16 cellular contexts compared by ENCODE assay signal in the genomic region with DNA sequence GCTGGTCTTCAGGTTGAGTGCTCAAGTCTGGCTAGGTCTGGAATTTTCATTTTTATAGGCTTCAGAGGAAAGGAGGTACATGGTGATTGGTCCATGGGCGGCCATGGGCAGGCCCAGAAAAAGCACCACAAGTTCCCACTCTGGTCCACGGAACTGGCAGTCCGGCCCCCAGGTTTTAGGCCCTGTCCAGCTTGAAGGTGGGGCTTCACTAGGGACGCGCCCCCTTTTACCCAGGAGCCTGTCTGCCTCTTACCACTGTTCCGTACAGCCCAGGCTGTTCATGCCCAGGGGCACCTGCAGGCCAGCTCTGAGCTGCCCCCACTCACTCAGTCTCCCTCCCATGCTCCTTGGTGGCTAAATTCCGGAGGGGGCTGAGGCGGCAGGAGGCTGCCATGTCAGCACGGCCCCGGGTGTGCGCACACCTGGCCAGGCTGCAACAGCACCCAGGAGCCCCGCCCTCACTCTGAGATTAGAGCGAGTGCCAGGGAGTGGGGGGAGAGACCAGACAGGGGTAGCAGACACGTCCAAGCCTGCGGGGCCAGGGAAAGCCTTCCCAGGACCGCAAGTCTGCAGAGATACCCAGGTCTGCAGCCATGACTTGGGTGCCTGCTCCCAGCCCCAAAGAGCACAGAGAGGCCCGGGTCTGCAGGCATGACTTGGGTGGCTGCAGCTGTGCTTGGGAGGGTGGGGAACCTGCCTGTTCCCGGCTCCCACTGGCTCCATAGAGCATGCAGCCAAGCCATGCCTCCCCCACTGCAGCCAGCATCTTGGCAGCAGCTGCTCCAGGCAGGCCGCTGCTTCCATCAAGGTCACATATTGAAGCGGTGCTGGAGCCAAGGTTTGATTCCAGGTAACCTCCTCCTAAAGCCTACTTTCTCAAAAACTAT.
DNase-seq lines count a peak whose midpoint lies in the region; ATAC-seq and TF ChIP-seq lines count a peak whose summit lies in the region.
"Had no signal": no experiment of that assay in that cellular context is flagged by ENCODE, and none has a peak within 500 bp of the region (broad histone marks: within the 10 kb centered on the region; RNA-seq: fewer than 3 reads in every experiment).

No MANE protein-coding gene starts in this region.

- H3K9me3 Mint-ChIP-seq in chondrocyte (ENCODE audit: low read depth): no peaks in the 10 kb centered on the region
- H3K9me3 Mint-ChIP-seq in activated CD8-positive, alpha-beta memory T cell treated with anti-CD3 and anti-CD28 coated beads, Interleukin-2, amount 10 ng/mL, durations not matched to agents 7 days and 5 days (ENCODE audit: low read depth): no peaks in the 10 kb centered on the region

- H3K9me3 ChIP-seq in heart left ventricle: no peaks in the 10 kb centered on the region
- H3K9me3 ChIP-seq in left ventricle myocardium inferior (replicated peaks): no peaks in the 10 kb centered on the region
- H3K9me3 ChIP-seq in osteoblast (ENCODE audit: low read depth, low read length): no peaks in the 10 kb centered on the region

- no peak overlapping the region for H3K4me2 ChIP-seq in osteoblast (ENCODE audit: insufficient read depth, low read length)

- H3K36me3 Mint-ChIP-seq in chondrocyte (ENCODE audit: low read depth): no peaks in the 10 kb centered on the region
- no peaks in the 10 kb centered on the region for H3K36me3 Mint-ChIP-seq in activated CD8-positive, alpha-beta memory T cell treated with anti-CD3 and anti-CD28 coated beads, Interleukin-2, amount 10 ng/mL, durations not matched to agents 7 days and 5 days

- peak; percentile 46 to 81 (median 79) for ATAC-seq in heart left ventricle
- ATAC-seq in activated CD8-positive, alpha-beta memory T cell treated with anti-CD3 and anti-CD28 coated beads, Interleukin-2, amount 10 ng/mL, durations not matched to agents 7 days and 5 days: no peak

- intact Hi-C loops in heart left ventricle (cut with DNase I): loop anchor here in 1 of 10 donors (10.0 kb wide), 1 partner anchor 888 kb away; no protein-coding TSS in a partner anchor
- intact Hi-C loops in left ventricle myocardium inferior (cut with micrococcal nuclease): no loop called here

- DNase-seq in heart left ventricle (peak in 4 of 5 donors; percentile 16 to 44 (median 40)), left ventricle myocardium inferior (no peak), chondrocyte (ENCODE audit: low spot score) (peak; percentile 81), osteoblast (ENCODE audit: insufficient read length, low spot score, missing footprints) (peak; percentile 18), NCI-H1092 (lab: John Stamatoyannopoulos, UW) (no peak)
- DNase-seq in activated CD8-positive, alpha-beta memory T cell treated with anti-CD3 and anti-CD28 coated beads, Interleukin-2, amount 10 ng/mL, durations not matched to agents 7 days and 5 days: no peak
- DNase-seq in activated CD8-positive, alpha-beta memory T cell treated with anti-CD3 and anti-CD28 coated beads, Interleukin-2, amount 50 U/mL, for 4 hours: no peak
- DNase-seq: AML-193; COR-L47; DMS53; NCI-H1048; NCI-H146; NCI-H2081; NK-92 treated with Interleukin-12 subunit alpha and Interleukin-12 subunit beta, amount 100 ng/mL, for 24 hours; OCI-M1 had no signal

- 66 to 76% (median 74%) methylated on average over 10 to 20 of the region's 20 CpGs for WGBS in heart left ventricle, 4 donors

- H3K4me3 ChIP-seq in heart left ventricle (no peak overlapping the region), left ventricle myocardium inferior (no peak overlapping the region), osteoblast (ENCODE audit: insufficient read depth, low read length) (no peak overlapping the region)
- H3K4me3 ChIP-seq: SJSA1 had no signal

- H3K79me2 ChIP-seq in osteoblast (ENCODE audit: insufficient read depth, low read length): no peaks in the 10 kb centered on the region

- H3K27ac Mint-ChIP-seq in chondrocyte (ENCODE audit: unreplicated experiment): no peak overlapping the region
- H3K27ac Mint-ChIP-seq in activated CD8-positive, alpha-beta memory T cell treated with anti-CD3 and anti-CD28 coated beads, Interleukin-2, amount 10 ng/mL, durations not matched to agents 7 days and 5 days: no peak overlapping the region

- H2AFZ ChIP-seq in osteoblast (ENCODE audit: low read length): no peak overlapping the region

- H3K27me3 ChIP-seq in heart left ventricle (no peaks in the 10 kb centered on the region), left ventricle myocardium inferior (ENCODE audit: low read depth) (no peaks in the 10 kb centered on the region), osteoblast (ENCODE audit: insufficient read depth, low read length) (no peaks in the 10 kb centered on the region)
- H3K27me3 ChIP-seq: SJSA1 had no signal

- peaks cover 0 to 10% (median 0%) of the 10 kb centered on the region in 12 donors for H3K4me1 ChIP-seq in heart left ventricle
- peaks cover 12% of the 10 kb centered on the region for H3K4me1 ChIP-seq in left ventricle myocardium inferior
- H3K4me1 ChIP-seq in osteoblast (ENCODE audit: insufficient read depth, low read length): no peaks in the 10 kb centered on the region
- H3K4me1 ChIP-seq: SJSA1 had no signal

- H3K27me3 Mint-ChIP-seq in chondrocyte (ENCODE audit: low read depth): peaks cover 2% of the 10 kb centered on the region
- no peaks in the 10 kb centered on the region for H3K27me3 Mint-ChIP-seq in activated CD8-positive, alpha-beta memory T cell treated with anti-CD3 and anti-CD28 coated beads, Interleukin-2, amount 10 ng/mL, durations not matched to agents 7 days and 5 days

- no peak overlapping the region for H3K4me3 Mint-ChIP-seq in chondrocyte (ENCODE audit: unreplicated experiment)
- no peak overlapping the region for H3K4me3 Mint-ChIP-seq in activated CD8-positive, alpha-beta memory T cell treated with anti-CD3 and anti-CD28 coated beads, Interleukin-2, amount 10 ng/mL, durations not matched to agents 7 days and 5 days

- H3K27ac ChIP-seq in heart left ventricle (no peak overlapping the region), left ventricle myocardium inferior (replicated peaks) (no peak overlapping the region), osteoblast (ENCODE audit: low read depth, low read length) (no peak overlapping the region)
- H3K27ac ChIP-seq: SJSA1 had no signal

- H3K36me3 ChIP-seq in heart left ventricle (no peaks in the 10 kb centered on the region), left ventricle myocardium inferior (no peaks in the 10 kb centered on the region), osteoblast (ENCODE audit: insufficient read depth, low read length) (no peaks in the 10 kb centered on the region)
- H3K36me3 ChIP-seq: SJSA1 had no signal

- H3K4me1 Mint-ChIP-seq in chondrocyte (ENCODE audit: low read depth): no peaks in the 10 kb centered on the region
- H3K4me1 Mint-ChIP-seq in activated CD8-positive, alpha-beta memory T cell treated with anti-CD3 and anti-CD28 coated beads, Interleukin-2, amount 10 ng/mL, durations not matched to agents 7 days and 5 days: no peaks in the 10 kb centered on the region

- TF ChIP-seq POLR2A in heart left ventricle (IDR thresholded peaks at IDR 0.05): no peak

- CTCF ChIA-PET in activated CD8-positive, alpha-beta memory T cell treated with anti-CD3 and anti-CD28 coated beads, Interleukin-2, amount 10 ng/mL, durations not matched to agents 7 days and 5 days (lab: Charles Lee): no interaction called here

- TF ChIP-seq CTCF in heart left ventricle (IDR thresholded peaks at IDR 0.05): no peak
- TF ChIP-seq CTCF in left ventricle myocardium inferior (IDR thresholded peaks at IDR 0.05; ENCODE audit: borderline replicate concordance): no peak
- TF ChIP-seq CTCF in chondrocyte (IDR thresholded peaks at IDR 0.05): no peak
- no peak for TF ChIP-seq CTCF in osteoblast (IDR thresholded peaks at IDR 0.05; ENCODE audit: extremely low read depth, low read depth, low read length)

- no peaks in the 10 kb centered on the region for H4K20me1 ChIP-seq in osteoblast (ENCODE audit: insufficient read depth, low read length)

Comparison
In these comparisons a context has a peak if more than half of its experiments do, and no peak if none do; other contexts are left out.
1. DNase-seq: peak in heart left ventricle (4 of 5), chondrocyte (single experiment) and osteoblast (single experiment); none in left ventricle myocardium inferior (single experiment), activated CD8-positive, alpha-beta memory T cell treated with anti-CD3 and anti-CD28 coated beads, Interleukin-2, amount 10 ng/mL, durations not matched to agents 7 days and 5 days (single experiment), NCI-H1092 (single experiment) and activated CD8-positive, alpha-beta memory T cell treated with anti-CD3 and anti-CD28 coated beads, Interleukin-2, amount 50 U/mL, for 4 hours (single experiment).